In genomic region chr6:157768304-157768703, GRCh38 we compare ENCODE assay signal across 11 cellular contexts. TPM values are rescaled to one million over a fixed set of nuclear protein-coding genes. Genes with fewer than 3 reads are reported as not detected.
DNase-seq lines count a peak whose midpoint lies in the region; ATAC-seq lines count a peak whose summit lies in the region.
"Had no signal": no experiment of that assay in that cellular context is flagged by ENCODE, and none has a peak within 500 bp of the region (broad histone marks: within the 10 kb centered on the region; RNA-seq: fewer than 3 reads in every experiment).

No MANE protein-coding gene starts in this region.

- no peaks in the 10 kb centered on the region for H3K27me3 Mint-ChIP-seq in activated T-cell treated with anti-CD3 and anti-CD28 coated beads, Interleukin-2, amount 50 U/mL, for 24 hours
- H3K27me3 Mint-ChIP-seq in activated T-cell treated with anti-CD3 and anti-CD28 coated beads, Interleukin-2, amount 50 U/mL, for 4 hours (ENCODE audit: low read depth): peaks cover 4% of the 10 kb centered on the region
- H3K27me3 Mint-ChIP-seq in activated T-helper 1 cell treated with anti-CD3 and anti-CD28 coated beads, Interleukin-12 subunit alpha, Interleukin-12 subunit beta, Interleukin-2, Interleukin-4 antibody, amounts not matched to agents 30 ng/mL and 10 ng/mL and 1 ng/mL, durations not matched to agents 14 hours and 24 hours and 36 hours (ENCODE audit: insufficient read depth): peaks cover 15% of the 10 kb centered on the region
- no peaks in the 10 kb centered on the region for H3K27me3 Mint-ChIP-seq in stimulated activated naive B cell treated with anti-CD40 and anti-IgM and Interleukin-4, amounts not matched to agents 10 μg/mL and 1 μg/mL and 100 μg/mL, for 72 hours

- no peak for ATAC-seq in activated T-cell treated with anti-CD3 and anti-CD28 coated beads, Interleukin-2, amount 50 U/mL, for 4 hours
- peak; percentile 48 to 56 for ATAC-seq in stimulated activated naive B cell treated with anti-CD40 and anti-IgM and Interleukin-4, amounts not matched to agents 10 μg/mL and 1 μg/mL and 100 μg/mL, for 72 hours (replicated peaks)
- ATAC-seq in HG03457 (IDR thresholded peaks at IDR 0.05; ENCODE audit: unreplicated experiment) (no peak), sciatic nerve (no peak)
- ATAC-seq: Right ventricle myocardium inferior had no signal

- H3K4me1 Mint-ChIP-seq in activated T-cell treated with anti-CD3 and anti-CD28 coated beads, Interleukin-2, amount 50 U/mL, for 24 hours (ENCODE audit: low read depth): peaks cover 80% of the 10 kb centered on the region
- peaks cover 62% of the 10 kb centered on the region for H3K4me1 Mint-ChIP-seq in activated T-cell treated with anti-CD3 and anti-CD28 coated beads, Interleukin-2, amount 50 U/mL, for 4 hours (ENCODE audit: low read depth)
- peaks cover 56% of the 10 kb centered on the region for H3K4me1 Mint-ChIP-seq in activated T-helper 1 cell treated with anti-CD3 and anti-CD28 coated beads, Interleukin-12 subunit alpha, Interleukin-12 subunit beta, Interleukin-2, Interleukin-4 antibody, amounts not matched to agents 30 ng/mL and 10 ng/mL and 1 ng/mL, durations not matched to agents 14 hours and 24 hours and 36 hours (ENCODE audit: low read depth)
- H3K4me1 Mint-ChIP-seq in stimulated activated naive B cell treated with anti-CD40 and anti-IgM and Interleukin-4, amounts not matched to agents 10 μg/mL and 1 μg/mL and 100 μg/mL, for 72 hours: peaks cover 64 to 85% of the 10 kb centered on the region in 2 donors

- DNase-seq in activated T-cell treated with anti-CD3 and anti-CD28 coated beads, Interleukin-2, amount 50 U/mL, for 24 hours: no peak
- DNase-seq in activated T-cell treated with anti-CD3 and anti-CD28 coated beads, Interleukin-2, amount 50 U/mL, for 4 hours: no peak
- peak; percentile 76 to 85 for DNase-seq in Kasumi-1 (lab: John Stamatoyannopoulos, UW)
- no peak for DNase-seq in activated T-helper 1 cell treated with anti-CD3 and anti-CD28 coated beads, Interleukin-12 subunit alpha, Interleukin-12 subunit beta, Interleukin-2, Interleukin-4 antibody, amounts not matched to agents 30 ng/mL and 10 ng/mL and 1 ng/mL, durations not matched to agents 14 hours and 24 hours and 36 hours (ENCODE audit: low spot score)
- peak; percentile 48 for DNase-seq in stimulated activated naive B cell treated with anti-CD40 and anti-IgM and Interleukin-4, amounts not matched to agents 10 μg/mL and 1 μg/mL and 100 μg/mL, for 72 hours
- no peak for DNase-seq in NCI-H146 (lab: John Stamatoyannopoulos, UW)
- no peak for DNase-seq in sciatic nerve (ENCODE audit: low spot score)
- DNase-seq: cerebellar nuclear complex, NCI-H1105 treated with DMSO at 0.1 percent for 48 hours had no signal

- no peaks in the 10 kb centered on the region for H3K36me3 Mint-ChIP-seq in activated T-cell treated with anti-CD3 and anti-CD28 coated beads, Interleukin-2, amount 50 U/mL, for 24 hours (ENCODE audit: low read depth)
- H3K36me3 Mint-ChIP-seq in activated T-cell treated with anti-CD3 and anti-CD28 coated beads, Interleukin-2, amount 50 U/mL, for 4 hours (ENCODE audit: insufficient read depth): no peaks in the 10 kb centered on the region
- peaks cover 9% of the 10 kb centered on the region for H3K36me3 Mint-ChIP-seq in activated T-helper 1 cell treated with anti-CD3 and anti-CD28 coated beads, Interleukin-12 subunit alpha, Interleukin-12 subunit beta, Interleukin-2, Interleukin-4 antibody, amounts not matched to agents 30 ng/mL and 10 ng/mL and 1 ng/mL, durations not matched to agents 14 hours and 24 hours and 36 hours (ENCODE audit: low read depth)
- peaks cover 1 to 11% of the 10 kb centered on the region in 2 donors for H3K36me3 Mint-ChIP-seq in stimulated activated naive B cell treated with anti-CD40 and anti-IgM and Interleukin-4, amounts not matched to agents 10 μg/mL and 1 μg/mL and 100 μg/mL, for 72 hours

- H3K4me3 Mint-ChIP-seq in activated T-cell treated with anti-CD3 and anti-CD28 coated beads, Interleukin-2, amount 50 U/mL, for 24 hours: no peak overlapping the region
- H3K4me3 Mint-ChIP-seq in activated T-cell treated with anti-CD3 and anti-CD28 coated beads, Interleukin-2, amount 50 U/mL, for 4 hours: no peak overlapping the region
- no peak overlapping the region for H3K4me3 Mint-ChIP-seq in activated T-helper 1 cell treated with anti-CD3 and anti-CD28 coated beads, Interleukin-12 subunit alpha, Interleukin-12 subunit beta, Interleukin-2, Interleukin-4 antibody, amounts not matched to agents 30 ng/mL and 10 ng/mL and 1 ng/mL, durations not matched to agents 14 hours and 24 hours and 36 hours
- H3K4me3 Mint-ChIP-seq in stimulated activated naive B cell treated with anti-CD40 and anti-IgM and Interleukin-4, amounts not matched to agents 10 μg/mL and 1 μg/mL and 100 μg/mL, for 72 hours: peak overlapping the region; percentile 63 to 67

- H3K9me3 Mint-ChIP-seq in activated T-cell treated with anti-CD3 and anti-CD28 coated beads, Interleukin-2, amount 50 U/mL, for 24 hours: no peaks in the 10 kb centered on the region
- H3K9me3 Mint-ChIP-seq in activated T-cell treated with anti-CD3 and anti-CD28 coated beads, Interleukin-2, amount 50 U/mL, for 4 hours: no peaks in the 10 kb centered on the region
- H3K9me3 Mint-ChIP-seq in activated T-helper 1 cell treated with anti-CD3 and anti-CD28 coated beads, Interleukin-12 subunit alpha, Interleukin-12 subunit beta, Interleukin-2, Interleukin-4 antibody, amounts not matched to agents 30 ng/mL and 10 ng/mL and 1 ng/mL, durations not matched to agents 14 hours and 24 hours and 36 hours: no peaks in the 10 kb centered on the region
- peaks cover 5 to 6% of the 10 kb centered on the region in 2 donors for H3K9me3 Mint-ChIP-seq in stimulated activated naive B cell treated with anti-CD40 and anti-IgM and Interleukin-4, amounts not matched to agents 10 μg/mL and 1 μg/mL and 100 μg/mL, for 72 hours

- peak overlapping the region; percentile 41 for H3K27ac Mint-ChIP-seq in activated T-cell treated with anti-CD3 and anti-CD28 coated beads, Interleukin-2, amount 50 U/mL, for 24 hours
- H3K27ac Mint-ChIP-seq in activated T-helper 1 cell treated with anti-CD3 and anti-CD28 coated beads, Interleukin-12 subunit alpha, Interleukin-12 subunit beta, Interleukin-2, Interleukin-4 antibody, amounts not matched to agents 30 ng/mL and 10 ng/mL and 1 ng/mL, durations not matched to agents 14 hours and 24 hours and 36 hours: peak overlapping the region; percentile 58
- peak overlapping the region; percentile 96 for H3K27ac Mint-ChIP-seq in stimulated activated naive B cell treated with anti-CD40 and anti-IgM and Interleukin-4, amounts not matched to agents 10 μg/mL and 1 μg/mL and 100 μg/mL, for 72 hours

- intact Hi-C loops in activated T-helper 1 cell treated with anti-CD3 and anti-CD28 coated beads, Interleukin-12 subunit alpha, Interleukin-12 subunit beta, Interleukin-2, Interleukin-4 antibody, amounts not matched to agents 30 ng/mL and 10 ng/mL and 1 ng/mL, durations not matched to agents 14 hours and 24 hours and 36 hours (cut with micrococcal nuclease): loop anchor here (10.0 kb wide), 3 partner anchors 664 to 1276 kb away; partner anchors contain the start of gene TAGAP
- intact Hi-C loops in sciatic nerve (cut with DNase I): no loop called here

RNA-seq across cellular contexts. Expression of gene SNX9, which starts 54.7 kb away (rescaled TPM):
- 10 to 100 TPM; 39.0 to 52.5 (median 42.8) TPM for total RNA-seq in activated T-cell treated with anti-CD3 and anti-CD28 coated beads, Interleukin-2, amount 50 U/mL, for 4 hours
- total RNA-seq in activated T-helper 1 cell treated with anti-CD3 and anti-CD28 coated beads, Interleukin-12 subunit alpha, Interleukin-12 subunit beta, Interleukin-2, Interleukin-4 antibody, amounts not matched to agents 30 ng/mL and 10 ng/mL and 1 ng/mL, durations not matched to agents 14 hours and 24 hours and 36 hours: 53.4 TPM in 2 replicates
- total RNA-seq in sciatic nerve: 78.1 TPM

Comparison
In these comparisons a context has a peak if more than half of its experiments do, and no peak if none do; other contexts are left out.
1. DNase-seq: peak in Kasumi-1 (2 of 2) and stimulated activated naive B cell treated with anti-CD40 and anti-IgM and Interleukin-4, amounts not matched to agents 10 μg/mL and 1 μg/mL and 100 μg/mL, for 72 hours (single experiment); none in activated T-cell treated with anti-CD3 and anti-CD28 coated beads, Interleukin-2, amount 50 U/mL, for 24 hours (single experiment), activated T-cell treated with anti-CD3 and anti-CD28 coated beads, Interleukin-2, amount 50 U/mL, for 4 hours (single experiment), activated T-helper 1 cell treated with anti-CD3 and anti-CD28 coated beads, Interleukin-12 subunit alpha, Interleukin-12 subunit beta, Interleukin-2, Interleukin-4 antibody, amounts not matched to agents 30 ng/mL and 10 ng/mL and 1 ng/mL, durations not matched to agents 14 hours and 24 hours and 36 hours (single experiment), NCI-H146 (single experiment) and sciatic nerve (single experiment).
2. H3K27ac Mint-ChIP-seq: peak in every context shown above with its lines; median percentile 96 in stimulated activated naive B cell treated with anti-CD40 and anti-IgM and Interleukin-4, amounts not matched to agents 10 μg/mL and 1 μg/mL and 100 μg/mL, for 72 hours; 58 in activated T-helper 1 cell treated with anti-CD3 and anti-CD28 coated beads, Interleukin-12 subunit alpha, Interleukin-12 subunit beta, Interleukin-2, Interleukin-4 antibody, amounts not matched to agents 30 ng/mL and 10 ng/mL and 1 ng/mL, durations not matched to agents 14 hours and 24 hours and 36 hours; 41 in activated T-cell treated with anti-CD3 and anti-CD28 coated beads, Interleukin-2, amount 50 U/mL, for 24 hours.
3. H3K4me3 Mint-ChIP-seq: peak in stimulated activated naive B cell treated with anti-CD40 and anti-IgM and Interleukin-4, amounts not matched to agents 10 μg/mL and 1 μg/mL and 100 μg/mL, for 72 hours (2 of 2); none in activated T-cell treated with anti-CD3 and anti-CD28 coated beads, Interleukin-2, amount 50 U/mL, for 24 hours (single experiment), activated T-cell treated with anti-CD3 and anti-CD28 coated beads, Interleukin-2, amount 50 U/mL, for 4 hours (single experiment) and activated T-helper 1 cell treated with anti-CD3 and anti-CD28 coated beads, Interleukin-12 subunit alpha, Interleukin-12 subunit beta, Interleukin-2, Interleukin-4 antibody, amounts not matched to agents 30 ng/mL and 10 ng/mL and 1 ng/mL, durations not matched to agents 14 hours and 24 hours and 36 hours (single experiment).
4. ATAC-seq: peak in stimulated activated naive B cell treated with anti-CD40 and anti-IgM and Interleukin-4, amounts not matched to agents 10 μg/mL and 1 μg/mL and 100 μg/mL, for 72 hours (2 of 2); none in activated T-cell treated with anti-CD3 and anti-CD28 coated beads, Interleukin-2, amount 50 U/mL, for 4 hours (0 of 2), HG03457 (single experiment) and sciatic nerve (single experiment).